In the genomic region with DNA sequence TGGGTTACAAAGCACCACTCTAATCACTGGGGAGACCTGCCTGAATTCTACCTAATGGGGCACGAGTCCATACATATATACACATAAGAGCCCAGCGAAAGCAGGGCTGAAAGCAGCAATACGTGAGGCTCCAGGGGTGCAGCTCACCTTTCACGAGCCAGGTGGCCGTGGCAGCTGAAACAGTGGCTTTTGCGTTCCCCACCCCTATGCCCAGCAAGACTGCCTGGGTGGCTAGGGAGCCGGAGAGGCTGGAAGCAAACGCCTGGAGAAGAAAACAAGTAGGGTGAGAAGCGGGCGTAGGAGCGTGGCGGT, we compare ENCODE assay signal across 8 cellular contexts. TPM values are rescaled to one million over a fixed set of nuclear protein-coding genes. Genes with fewer than 3 reads are reported as not detected.
A peak's percentile ranks its signal among the peaks of the same experiment; 100 is the strongest.
DNase-seq lines count a peak whose midpoint lies in the region; ATAC-seq and TF ChIP-seq lines count a peak whose summit lies in the region.

No MANE protein-coding gene starts in this region.

- H3K36me3 ChIP-seq in smooth muscle cell (ENCODE audit: low read depth) = no peaks in the 10 kb centered on the region

- H3K4me3 ChIP-seq in right cardiac atrium (ENCODE audit: low read length) (peak overlapping the region; percentile 99), smooth muscle cell (peak overlapping the region; percentile 99)

- H3K9ac ChIP-seq in smooth muscle cell (ENCODE audit: low read depth) = peak overlapping the region; percentile 98

- peaks cover 26% of the 10 kb centered on the region for H3K79me2 ChIP-seq in smooth muscle cell (ENCODE audit: low read depth)

- no peak for DNase-seq in activated naive CD4-positive, alpha-beta T cell treated with anti-CD3 and anti-CD28 coated beads, Interleukin-2, amount 10 ng/mL, durations not matched to agents 7 days and 5 days
- DNase-seq in activated naive CD4-positive, alpha-beta T cell treated with Interleukin-2 at 50 U/mL for 16 hours = no peak
- DNase-seq in right cardiac atrium = peak in 1 of 3 donors; percentile 63
- DNase-seq in smooth muscle cell (lab: John Stamatoyannopoulos, UW; ENCODE audit: unreplicated experiment) = no peak
- no peak for DNase-seq in NOMO-1 treated with DMSO at 0.1 percent for 48 hours (lab: John Stamatoyannopoulos, UW; ENCODE audit: unreplicated experiment)
- DNase-seq in NCI-H82 (lab: John Stamatoyannopoulos, UW) = no peak

- H3K27me3 Mint-ChIP-seq in activated naive CD4-positive, alpha-beta T cell treated with anti-CD3 and anti-CD28 coated beads, Interleukin-2, amount 10 ng/mL, durations not matched to agents 7 days and 5 days = no peaks in the 10 kb centered on the region
- no peaks in the 10 kb centered on the region for H3K27me3 Mint-ChIP-seq in T-helper 1 cell treated with Interleukin-12 subunit alpha and Interleukin-12 subunit beta and Interleukin-4 antibody, amounts not matched to agents 30 μg/mL and 1 μg/mL, for 36 hours (ENCODE audit: low read depth)

- H2AFZ ChIP-seq in smooth muscle cell (ENCODE audit: low read depth) = peak overlapping the region; percentile 91

- TF ChIP-seq CTCF in smooth muscle cell (IDR thresholded peaks at IDR 0.05; ENCODE audit: borderline replicate concordance, insufficient read depth, poor library complexity, severe bottlenecking) = no peak

- H3F3A ChIP-seq in smooth muscle cell (ENCODE audit: low read depth) = no peaks in the 10 kb centered on the region

- intact Hi-C loops in right cardiac atrium (cut with DNase I) = no loop called here

- CTCF ChIA-PET in activated naive CD4-positive, alpha-beta T cell treated with anti-CD3 and anti-CD28 coated beads, Interleukin-2, amount 10 ng/mL, durations not matched to agents 7 days and 5 days (lab: Charles Lee) = interaction anchor here (1.0 to 1.5 kb wide), 3 partner anchors 25 to 50 kb away, joined by 3 read pairs; no protein-coding TSS in a partner anchor

- H3K9me3 ChIP-seq in right cardiac atrium (ENCODE audit: control insufficient read depth, low read length) = no peaks in the 10 kb centered on the region
- no peaks in the 10 kb centered on the region for H3K9me3 ChIP-seq in smooth muscle cell (replicated peaks; ENCODE audit: low read depth)

- peaks cover 3% of the 10 kb centered on the region for H3K4me1 ChIP-seq in right cardiac atrium (ENCODE audit: control insufficient read depth, insufficient read depth, low read length)
- H3K4me1 ChIP-seq in smooth muscle cell (ENCODE audit: low read depth) = peaks cover 15% of the 10 kb centered on the region

- H3K36me3 Mint-ChIP-seq in activated naive CD4-positive, alpha-beta T cell treated with anti-CD3 and anti-CD28 coated beads, Interleukin-2, amount 10 ng/mL, durations not matched to agents 7 days and 5 days = peaks cover 17% of the 10 kb centered on the region
- peaks cover 11% of the 10 kb centered on the region for H3K36me3 Mint-ChIP-seq in T-helper 1 cell treated with Interleukin-12 subunit alpha and Interleukin-12 subunit beta and Interleukin-4 antibody, amounts not matched to agents 30 μg/mL and 1 μg/mL, for 36 hours (ENCODE audit: low read depth)

- peak overlapping the region; percentile 94 for H3K27ac Mint-ChIP-seq in activated naive CD4-positive, alpha-beta T cell treated with anti-CD3 and anti-CD28 coated beads, Interleukin-2, amount 10 ng/mL, durations not matched to agents 7 days and 5 days
- H3K27ac Mint-ChIP-seq in T-helper 1 cell treated with Interleukin-12 subunit alpha and Interleukin-12 subunit beta and Interleukin-4 antibody, amounts not matched to agents 30 μg/mL and 1 μg/mL, for 36 hours = peak overlapping the region; percentile 93

- H3K27me3 ChIP-seq in right cardiac atrium (ENCODE audit: control insufficient read depth, insufficient read depth) = no peaks in the 10 kb centered on the region
- H3K27me3 ChIP-seq in smooth muscle cell (ENCODE audit: low read depth) = no peaks in the 10 kb centered on the region

- ATAC-seq in right cardiac atrium = no peak
- ATAC-seq in HG03025 (IDR thresholded peaks at IDR 0.05; ENCODE audit: low FRiP score, unreplicated experiment) = no peak

- H3K9me3 Mint-ChIP-seq in activated naive CD4-positive, alpha-beta T cell treated with anti-CD3 and anti-CD28 coated beads, Interleukin-2, amount 10 ng/mL, durations not matched to agents 7 days and 5 days = peaks cover 3% of the 10 kb centered on the region
- H3K9me3 Mint-ChIP-seq in T-helper 1 cell treated with Interleukin-12 subunit alpha and Interleukin-12 subunit beta and Interleukin-4 antibody, amounts not matched to agents 30 μg/mL and 1 μg/mL, for 36 hours = no peaks in the 10 kb centered on the region

- peak overlapping the region; percentile 94 for H3K4me3 Mint-ChIP-seq in activated naive CD4-positive, alpha-beta T cell treated with anti-CD3 and anti-CD28 coated beads, Interleukin-2, amount 10 ng/mL, durations not matched to agents 7 days and 5 days
- H3K4me3 Mint-ChIP-seq in T-helper 1 cell treated with Interleukin-12 subunit alpha and Interleukin-12 subunit beta and Interleukin-4 antibody, amounts not matched to agents 30 μg/mL and 1 μg/mL, for 36 hours = peak overlapping the region; percentile 94

- H3K4me1 Mint-ChIP-seq in activated naive CD4-positive, alpha-beta T cell treated with anti-CD3 and anti-CD28 coated beads, Interleukin-2, amount 10 ng/mL, durations not matched to agents 7 days and 5 days = peaks cover 55% of the 10 kb centered on the region
- peaks cover 33% of the 10 kb centered on the region for H3K4me1 Mint-ChIP-seq in T-helper 1 cell treated with Interleukin-12 subunit alpha and Interleukin-12 subunit beta and Interleukin-4 antibody, amounts not matched to agents 30 μg/mL and 1 μg/mL, for 36 hours (ENCODE audit: low read depth)

- H3K4me2 ChIP-seq in smooth muscle cell = peak overlapping the region; percentile 99

- 3% methylated on average over 12 of the region's 12 CpGs for WGBS in right cardiac atrium
- WGBS in smooth muscle cell (ENCODE audit: low lambda C conversion rate) = 1% methylated on average over 12 of the region's 12 CpGs

- H3K27ac ChIP-seq in right cardiac atrium (ENCODE audit: low read length) (peak overlapping the region; percentile 100), smooth muscle cell (ENCODE audit: low read depth) (peak overlapping the region; percentile 89)

- H4K20me1 ChIP-seq in smooth muscle cell (ENCODE audit: low read depth) = no peaks in the 10 kb centered on the region

RNA-seq across cellular contexts. Expression of gene RUSF1, which starts 0.6 kb away (rescaled TPM):
- total RNA-seq in right cardiac atrium = 10 to 100 TPM; 26.9 to 40.8 (median 28.7) TPM
- polyA plus RNA-seq in right cardiac atrium = 38.9 TPM
- total RNA-seq in smooth muscle cell = 55.9 and 68.7 TPM in 2 replicates
- 72.1 and 73.7 TPM in 2 replicates for polyA plus RNA-seq in smooth muscle cell

RNA-seq across cellular contexts. Expression of gene AHSP, which starts 20.1 kb away (rescaled TPM):
- total RNA-seq in right cardiac atrium (not detected), smooth muscle cell (not detected in 2 replicates)
- polyA plus RNA-seq in right cardiac atrium (not detected), smooth muscle cell (not detected in 2 replicates)

RNA-seq across cellular contexts. Expression of gene SLC5A2, which starts 24.6 kb away (rescaled TPM):
- total RNA-seq in right cardiac atrium (not detected), smooth muscle cell (0.40 TPM in 1 of 2 replicates, not detected in the other)
- polyA plus RNA-seq in right cardiac atrium (1.2 TPM), smooth muscle cell (5.1 and 10.6 TPM in 2 replicates)

RNA-seq across cellular contexts. Expression of gene TGFB1I1, which starts 35.6 kb away (rescaled TPM):
- 10 to 100 TPM; 36.3 to 87.6 (median 55.1) TPM for total RNA-seq in right cardiac atrium
- 33.2 TPM for polyA plus RNA-seq in right cardiac atrium
- total RNA-seq in smooth muscle cell = 67.2 and 73.0 TPM in 2 replicates
- polyA plus RNA-seq in smooth muscle cell = 203 and 213 TPM in 2 replicates

RNA-seq across cellular contexts. Expression of gene ARMC5, which starts 48.3 kb away (rescaled TPM):
- total RNA-seq in right cardiac atrium = 1 to 10 TPM; 6.8 to 9.0 (median 7.7) TPM
- 8.5 TPM for polyA plus RNA-seq in right cardiac atrium
- total RNA-seq in smooth muscle cell = 5.8 and 7.0 TPM in 2 replicates
- polyA plus RNA-seq in smooth muscle cell = 19.6 and 24.6 TPM in 2 replicates
